21 cellular contexts compared by ENCODE assay signal in genomic region chr13:26017932-26018690, GRCh38. TPM values are rescaled to one million over a fixed set of nuclear protein-coding genes. Genes with fewer than 3 reads are reported as not detected.
DNase-seq lines count a peak whose midpoint lies in the region; ATAC-seq and TF ChIP-seq lines count a peak whose summit lies in the region.
"Had no signal": no experiment of that assay in that cellular context is flagged by ENCODE, and none has a peak within 500 bp of the region (broad histone marks: within the 10 kb centered on the region; RNA-seq: fewer than 3 reads in every experiment).

No MANE protein-coding gene starts in this region.

- H3K9me3 ChIP-seq in subcutaneous abdominal adipose tissue (ENCODE audit: control insufficient read depth in 5 of 5, low read length in 5 of 5): peaks cover 0 to 6% (median 0%) of the 10 kb centered on the region in 5 donors
- H3K9me3 ChIP-seq: right lobe of liver had no signal

- no peak for TF ChIP-seq CTCF in GM13976 (IDR thresholded peaks at IDR 0.05; ENCODE audit: borderline replicate concordance, control extremely low read depth, extremely low read depth, insufficient read depth, missing control alignments)

- H3K27me3 Mint-ChIP-seq in T-helper 1 cell treated with Interleukin-12 subunit alpha and Interleukin-12 subunit beta and Interleukin-4 antibody, amounts not matched to agents 30 μg/mL and 1 μg/mL, for 36 hours (ENCODE audit: low read depth): no peaks in the 10 kb centered on the region
- no peaks in the 10 kb centered on the region for H3K27me3 Mint-ChIP-seq in activated CD8-positive, alpha-beta T cell treated with anti-CD3 and anti-CD28 coated beads, Interleukin-2, amount 10 ng/mL, durations not matched to agents 7 days and 5 days (ENCODE audit: low read depth)
- H3K27me3 Mint-ChIP-seq: activated CD4-positive, alpha-beta T cell treated with anti-CD3 and anti-CD28 coated beads, Interleukin-2, amount 10 ng/mL, durations not matched to agents 7 days and 5 days; CD4-positive, alpha-beta memory T cell; T-cell had no signal

- H3K4me1 ChIP-seq in subcutaneous abdominal adipose tissue (ENCODE audit: control insufficient read depth in 5 of 5, insufficient read depth in 5 of 5, low read length in 5 of 5): peaks cover 3 to 56% (median 47%) of the 10 kb centered on the region in 5 donors
- H3K4me1 ChIP-seq: right lobe of liver had no signal

- CTCF ChIA-PET in activated CD8-positive, alpha-beta T cell treated with anti-CD3 and anti-CD28 coated beads, Interleukin-2, amount 10 ng/mL, durations not matched to agents 7 days and 5 days (lab: Charles Lee): interaction anchor here (0.9 kb wide), 1 partner anchor 23 kb away, joined by 3 read pairs; no protein-coding TSS in a partner anchor

- no peaks in the 10 kb centered on the region for H3K9me3 Mint-ChIP-seq in T-helper 1 cell treated with Interleukin-12 subunit alpha and Interleukin-12 subunit beta and Interleukin-4 antibody, amounts not matched to agents 30 μg/mL and 1 μg/mL, for 36 hours
- H3K9me3 Mint-ChIP-seq in activated CD8-positive, alpha-beta T cell treated with anti-CD3 and anti-CD28 coated beads, Interleukin-2, amount 10 ng/mL, durations not matched to agents 7 days and 5 days (ENCODE audit: insufficient read depth): no peaks in the 10 kb centered on the region
- H3K9me3 Mint-ChIP-seq: activated CD4-positive, alpha-beta T cell treated with anti-CD3 and anti-CD28 coated beads, Interleukin-2, amount 10 ng/mL, durations not matched to agents 7 days and 5 days; stimulated activated effector memory CD8-positive, alpha-beta T cell treated with anti-CD3 and anti-CD28 coated beads, Interleukin-12 subunit alpha, Interleukin-12 subunit beta, amount 100 ng/mL, for 72 hours had no signal

- H3K27ac ChIP-seq in layer of hippocampus (ENCODE audit: low read depth, low read length) (peak overlapping the region; percentile 59), subcutaneous abdominal adipose tissue (ENCODE audit: low read depth, low read length) (peak overlapping the region; percentile 61)
- H3K27ac ChIP-seq: 22Rv1, right lobe of liver had no signal

- H3K27me3 ChIP-seq in layer of hippocampus (ENCODE audit: control insufficient read depth, insufficient read depth, low read length): no peaks in the 10 kb centered on the region
- H3K27me3 ChIP-seq in subcutaneous abdominal adipose tissue (ENCODE audit: control insufficient read depth in 5 of 5, insufficient read depth in 4 of 5, low read length in 5 of 5): peaks cover 0 to 4% (median 0%) of the 10 kb centered on the region in 5 donors
- H3K27me3 ChIP-seq: right lobe of liver had no signal

- H3K9ac ChIP-seq in subcutaneous abdominal adipose tissue (ENCODE audit: low read length in 5 of 5): no peak overlapping the region

- H3K4me3 ChIP-seq in subcutaneous abdominal adipose tissue (ENCODE audit: low read depth in 1 of 5, low read length in 5 of 5): no peak overlapping the region
- H3K4me3 ChIP-seq: right lobe of liver had no signal

- POLR2A ChIA-PET in activated CD8-positive, alpha-beta T cell treated with anti-CD3 and anti-CD28 coated beads, Interleukin-2, amount 10 ng/mL, durations not matched to agents 7 days and 5 days (lab: Charles Lee): no interaction called here

- H3K36me3 Mint-ChIP-seq in T-helper 1 cell treated with Interleukin-12 subunit alpha and Interleukin-12 subunit beta and Interleukin-4 antibody, amounts not matched to agents 30 μg/mL and 1 μg/mL, for 36 hours (ENCODE audit: low read depth): peaks cover 11% of the 10 kb centered on the region
- peaks cover 17% of the 10 kb centered on the region for H3K36me3 Mint-ChIP-seq in activated CD8-positive, alpha-beta T cell treated with anti-CD3 and anti-CD28 coated beads, Interleukin-2, amount 10 ng/mL, durations not matched to agents 7 days and 5 days (ENCODE audit: low read depth)
- H3K36me3 Mint-ChIP-seq: stimulated activated effector memory CD8-positive, alpha-beta T cell treated with anti-CD3 and anti-CD28 coated beads, Interleukin-12 subunit alpha, Interleukin-12 subunit beta, amount 100 ng/mL, for 72 hours had no signal

- in situ Hi-C loops in GM13976 (cut with MboI; ENCODE audit: low sequenced_read_pairs, unreplicated experiment): no loop called here

- no peak for ATAC-seq in activated CD8-positive, alpha-beta T cell treated with anti-CD3 and anti-CD28 coated beads, Interleukin-2, amount 10 ng/mL, durations not matched to agents 7 days and 5 days
- ATAC-seq in GM19035 (IDR thresholded peaks at IDR 0.05; ENCODE audit: unreplicated experiment) (no peak), GM18873 (IDR thresholded peaks at IDR 0.05; ENCODE audit: low FRiP score, unreplicated experiment) (no peak)
- ATAC-seq: stimulated activated effector memory CD8-positive, alpha-beta T cell treated with anti-CD3 and anti-CD28 coated beads, Interleukin-12 subunit alpha, Interleukin-12 subunit beta, amount 100 ng/mL, for 72 hours had no signal

- no peak overlapping the region for H3K4me3 Mint-ChIP-seq in T-helper 1 cell treated with Interleukin-12 subunit alpha and Interleukin-12 subunit beta and Interleukin-4 antibody, amounts not matched to agents 30 μg/mL and 1 μg/mL, for 36 hours
- H3K4me3 Mint-ChIP-seq in activated CD8-positive, alpha-beta T cell treated with anti-CD3 and anti-CD28 coated beads, Interleukin-2, amount 10 ng/mL, durations not matched to agents 7 days and 5 days: no peak overlapping the region
- H3K4me3 Mint-ChIP-seq: activated CD4-positive, alpha-beta T cell treated with anti-CD3 and anti-CD28 coated beads, Interleukin-2, amount 10 ng/mL, durations not matched to agents 7 days and 5 days; stimulated activated effector memory CD8-positive, alpha-beta T cell treated with anti-CD3 and anti-CD28 coated beads, Interleukin-12 subunit alpha, Interleukin-12 subunit beta, amount 100 ng/mL, for 72 hours had no signal

- H3K4me1 Mint-ChIP-seq in T-helper 1 cell treated with Interleukin-12 subunit alpha and Interleukin-12 subunit beta and Interleukin-4 antibody, amounts not matched to agents 30 μg/mL and 1 μg/mL, for 36 hours (ENCODE audit: low read depth): peaks cover 14% of the 10 kb centered on the region
- peaks cover 20% of the 10 kb centered on the region for H3K4me1 Mint-ChIP-seq in activated CD8-positive, alpha-beta T cell treated with anti-CD3 and anti-CD28 coated beads, Interleukin-2, amount 10 ng/mL, durations not matched to agents 7 days and 5 days (ENCODE audit: low read depth)

- H3K27ac Mint-ChIP-seq in T-helper 1 cell treated with Interleukin-12 subunit alpha and Interleukin-12 subunit beta and Interleukin-4 antibody, amounts not matched to agents 30 μg/mL and 1 μg/mL, for 36 hours: peak overlapping the region; percentile 17
- peak overlapping the region; percentile 9 for H3K27ac Mint-ChIP-seq in activated CD8-positive, alpha-beta T cell treated with anti-CD3 and anti-CD28 coated beads, Interleukin-2, amount 10 ng/mL, durations not matched to agents 7 days and 5 days
- H3K27ac Mint-ChIP-seq: activated CD4-positive, alpha-beta T cell treated with anti-CD3 and anti-CD28 coated beads, Interleukin-2, amount 10 ng/mL, durations not matched to agents 7 days and 5 days; stimulated activated effector memory CD8-positive, alpha-beta T cell treated with anti-CD3 and anti-CD28 coated beads, Interleukin-12 subunit alpha, Interleukin-12 subunit beta, amount 100 ng/mL, for 72 hours had no signal

- DNase-seq in T-helper 1 cell (no peak), GM13976 (ENCODE audit: low spot score) (no peak)
- no peak for DNase-seq in activated CD8-positive, alpha-beta T cell treated with anti-CD3 and anti-CD28 coated beads, Interleukin-2, amount 10 ng/mL, durations not matched to agents 7 days and 5 days
- DNase-seq: activated CD4-positive, alpha-beta T cell treated with anti-CD3 and anti-CD28 coated beads, Interleukin-2, amount 10 ng/mL, durations not matched to agents 7 days and 5 days; activated effector memory CD4-positive, alpha-beta T cell treated with Interleukin-2 at 50 U/mL for 16 hours; CD4-positive, alpha-beta memory T cell; glutamatergic neuron; Karpas-422; NCI-H1694; NCI-H510A treated with DMSO at 0.1 percent for 48 hours; right lobe of liver; stimulated activated CD4-positive, alpha-beta T cell treated with anti-CD3 and anti-CD28 coated beads, Interleukin-4, amount 100 ng/mL, for 24 hours had no signal

- no peaks in the 10 kb centered on the region for H3K36me3 ChIP-seq in subcutaneous abdominal adipose tissue (ENCODE audit: control insufficient read depth in 5 of 5, insufficient read depth in 5 of 5, low read length in 5 of 5)
- H3K36me3 ChIP-seq: right lobe of liver had no signal

RNA-seq across cellular contexts. Expression of gene SHISA2, which starts 33.7 kb away (rescaled TPM):
- under 1 TPM; 0.45 to 0.50 TPM for total RNA-seq in activated CD8-positive, alpha-beta T cell treated with anti-CD3 and anti-CD28 coated beads, Interleukin-2, amount 10 ng/mL, durations not matched to agents 7 days and 5 days
- total RNA-seq: G401 had no signal
